ENCODE assay signal across 22 cellular contexts in the genomic region with DNA sequence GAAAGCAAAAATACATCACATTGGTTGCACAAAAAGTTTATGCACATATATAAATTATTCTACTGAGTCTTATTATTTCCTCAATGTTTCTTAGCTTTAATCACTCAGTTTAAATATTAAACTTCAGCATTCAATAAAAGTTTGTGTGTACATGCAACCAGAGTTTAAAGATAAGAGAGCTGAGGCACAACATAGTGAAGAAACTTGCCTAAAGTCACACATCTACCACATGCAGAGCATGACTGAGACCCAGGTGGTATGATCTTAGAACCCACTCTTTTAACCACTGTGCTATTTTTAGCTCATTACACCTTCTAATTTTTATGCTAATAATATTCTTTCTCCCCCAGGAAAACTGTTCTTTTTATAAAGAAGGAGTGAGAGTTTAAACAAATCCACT.
"Had no signal": no experiment of that assay in that cellular context is flagged by ENCODE, and none has a peak within 500 bp of the region (broad histone marks: within the 10 kb centered on the region; RNA-seq: fewer than 3 reads in every experiment).

No MANE protein-coding gene starts in this region.

- H3K4me2 ChIP-seq: KMS-11, SK-N-SH had no signal

- H3K9me3 ChIP-seq: SK-N-SH had no signal

- DNase-seq: NCI-H1092; NCI-H1436; NCI-H187; NCI-H2029; NCI-H2081 treated with DMSO at 0.1 percent for 48 hours; NCI-H2171; NCI-H226; NCI-H446; NCI-H510A; NCI-H524 treated with DMSO at 0.1 percent for 48 hours; NCI-H69; NCI-H774; NK-92 treated with Interleukin-12 subunit alpha and Interleukin-12 subunit beta, amount 100 ng/mL, for 24 hours; PC-3; SHP77; SK-N-SH; SW 1271 had no signal

- H3K4me3 ChIP-seq: K562 had no signal

- H3K36me3 Mint-ChIP-seq: IgD-negative memory B cell had no signal

- H3K4me3 Mint-ChIP-seq: IgD-negative memory B cell had no signal

- H3K9ac ChIP-seq: KMS-11, SK-N-SH had no signal

- H3K4me1 Mint-ChIP-seq: IgD-negative memory B cell had no signal

- H3K9me2 ChIP-seq: SK-N-SH had no signal

- H3K27ac ChIP-seq: KMS-11, RWPE1 had no signal

- ATAC-seq: K562, Panc1, PC-3 had no signal

- H3K27ac Mint-ChIP-seq: IgD-negative memory B cell had no signal
